Comparison of ENCODE assay signal across 2 cellular contexts in the genomic region with DNA sequence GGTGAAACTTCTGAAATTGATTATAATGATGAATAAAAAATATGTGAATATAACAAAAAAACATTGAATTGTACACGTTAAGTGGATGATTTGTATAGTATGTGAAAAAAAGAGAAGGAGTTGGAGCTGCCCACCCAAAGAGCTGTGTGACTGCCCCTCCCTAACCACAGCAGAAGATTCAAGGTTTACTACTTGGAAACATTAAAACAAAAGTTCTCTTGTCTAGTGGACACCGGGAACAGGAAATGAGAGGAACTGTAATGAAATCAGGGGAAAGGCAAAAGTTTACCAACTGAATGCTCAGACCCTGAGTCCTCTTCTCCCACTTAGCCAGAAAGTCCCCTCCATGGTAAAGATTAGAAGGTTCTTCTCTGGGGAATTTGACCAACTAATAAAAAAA.
TF ChIP-seq lines count a peak whose summit lies in the region.

No MANE protein-coding gene starts in this region.

TF ChIP-seq in SK-N-SH, 30 proteins besides CTCF, POLR2A, EP300 and RAD21 (continued from another document):
- TF ChIP-seq, protein P1, sequence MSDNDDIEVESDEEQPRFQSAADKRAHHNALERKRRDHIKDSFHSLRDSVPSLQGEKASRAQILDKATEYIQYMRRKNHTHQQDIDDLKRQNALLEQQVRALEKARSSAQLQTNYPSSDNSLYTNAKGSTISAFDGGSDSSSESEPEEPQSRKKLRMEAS (IDR thresholded peaks at IDR 0.05; ENCODE audit: low read depth), result no peak
- TF ChIP-seq FOXJ3 (CRISPR knock-in tag; IDR thresholded peaks at IDR 0.05) (no peak), NRF1 (IDR thresholded peaks at IDR 0.05; ENCODE audit: low read depth, low read length) (no peak), TCF12 (IDR thresholded peaks at IDR 0.05) (no peak), RXRA (IDR thresholded peaks at IDR 0.05; ENCODE audit: borderline replicate concordance, low read depth) (no peak), YY1 (IDR thresholded peaks at IDR 0.05; ENCODE audit: low read depth) (no peak), GABPA (IDR thresholded peaks at IDR 0.05; ENCODE audit: low read depth) (no peak), ELF1 (IDR thresholded peaks at IDR 0.05) (no peak)
- TF ChIP-seq, protein P2, sequence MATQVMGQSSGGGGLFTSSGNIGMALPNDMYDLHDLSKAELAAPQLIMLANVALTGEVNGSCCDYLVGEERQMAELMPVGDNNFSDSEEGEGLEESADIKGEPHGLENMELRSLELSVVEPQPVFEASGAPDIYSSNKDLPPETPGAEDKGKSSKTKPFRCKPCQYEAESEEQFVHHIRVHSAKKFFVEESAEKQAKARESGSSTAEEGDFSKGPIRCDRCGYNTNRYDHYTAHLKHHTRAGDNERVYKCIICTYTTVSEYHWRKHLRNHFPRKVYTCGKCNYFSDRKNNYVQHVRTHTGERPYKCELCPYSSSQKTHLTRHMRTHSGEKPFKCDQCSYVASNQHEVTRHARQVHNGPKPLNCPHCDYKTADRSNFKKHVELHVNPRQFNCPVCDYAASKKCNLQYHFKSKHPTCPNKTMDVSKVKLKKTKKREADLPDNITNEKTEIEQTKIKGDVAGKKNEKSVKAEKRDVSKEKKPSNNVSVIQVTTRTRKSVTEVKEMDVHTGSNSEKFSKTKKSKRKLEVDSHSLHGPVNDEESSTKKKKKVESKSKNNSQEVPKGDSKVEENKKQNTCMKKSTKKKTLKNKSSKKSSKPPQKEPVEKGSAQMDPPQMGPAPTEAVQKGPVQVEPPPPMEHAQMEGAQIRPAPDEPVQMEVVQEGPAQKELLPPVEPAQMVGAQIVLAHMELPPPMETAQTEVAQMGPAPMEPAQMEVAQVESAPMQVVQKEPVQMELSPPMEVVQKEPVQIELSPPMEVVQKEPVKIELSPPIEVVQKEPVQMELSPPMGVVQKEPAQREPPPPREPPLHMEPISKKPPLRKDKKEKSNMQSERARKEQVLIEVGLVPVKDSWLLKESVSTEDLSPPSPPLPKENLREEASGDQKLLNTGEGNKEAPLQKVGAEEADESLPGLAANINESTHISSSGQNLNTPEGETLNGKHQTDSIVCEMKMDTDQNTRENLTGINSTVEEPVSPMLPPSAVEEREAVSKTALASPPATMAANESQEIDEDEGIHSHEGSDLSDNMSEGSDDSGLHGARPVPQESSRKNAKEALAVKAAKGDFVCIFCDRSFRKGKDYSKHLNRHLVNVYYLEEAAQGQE (IDR thresholded peaks at IDR 0.05; ENCODE audit: low read depth, low read length), result no peak

TF ChIP-seq in SK-N-SH treated with all-trans-retinoic acid at 6 μM for 48 hours, 23 proteins besides CTCF, POLR2A, EP300 and RAD21 (continued from another document):
- TF ChIP-seq, protein P3, sequence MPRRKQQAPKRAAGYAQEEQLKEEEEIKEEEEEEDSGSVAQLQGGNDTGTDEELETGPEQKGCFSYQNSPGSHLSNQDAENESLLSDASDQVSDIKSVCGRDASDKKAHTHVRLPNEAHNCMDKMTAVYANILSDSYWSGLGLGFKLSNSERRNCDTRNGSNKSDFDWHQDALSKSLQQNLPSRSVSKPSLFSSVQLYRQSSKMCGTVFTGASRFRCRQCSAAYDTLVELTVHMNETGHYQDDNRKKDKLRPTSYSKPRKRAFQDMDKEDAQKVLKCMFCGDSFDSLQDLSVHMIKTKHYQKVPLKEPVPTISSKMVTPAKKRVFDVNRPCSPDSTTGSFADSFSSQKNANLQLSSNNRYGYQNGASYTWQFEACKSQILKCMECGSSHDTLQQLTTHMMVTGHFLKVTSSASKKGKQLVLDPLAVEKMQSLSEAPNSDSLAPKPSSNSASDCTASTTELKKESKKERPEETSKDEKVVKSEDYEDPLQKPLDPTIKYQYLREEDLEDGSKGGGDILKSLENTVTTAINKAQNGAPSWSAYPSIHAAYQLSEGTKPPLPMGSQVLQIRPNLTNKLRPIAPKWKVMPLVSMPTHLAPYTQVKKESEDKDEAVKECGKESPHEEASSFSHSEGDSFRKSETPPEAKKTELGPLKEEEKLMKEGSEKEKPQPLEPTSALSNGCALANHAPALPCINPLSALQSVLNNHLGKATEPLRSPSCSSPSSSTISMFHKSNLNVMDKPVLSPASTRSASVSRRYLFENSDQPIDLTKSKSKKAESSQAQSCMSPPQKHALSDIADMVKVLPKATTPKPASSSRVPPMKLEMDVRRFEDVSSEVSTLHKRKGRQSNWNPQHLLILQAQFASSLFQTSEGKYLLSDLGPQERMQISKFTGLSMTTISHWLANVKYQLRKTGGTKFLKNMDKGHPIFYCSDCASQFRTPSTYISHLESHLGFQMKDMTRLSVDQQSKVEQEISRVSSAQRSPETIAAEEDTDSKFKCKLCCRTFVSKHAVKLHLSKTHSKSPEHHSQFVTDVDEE (CRISPR knock-in tag; IDR thresholded peaks at IDR 0.05), result no peak
- TF ChIP-seq OSR1 (CRISPR knock-in tag; IDR thresholded peaks at IDR 0.05) (no peak), CSDC2 (CRISPR knock-in tag; IDR thresholded peaks at IDR 0.05) (no peak), ZNF70 (CRISPR knock-in tag; IDR thresholded peaks at IDR 0.05) (no peak), ARNTL (CRISPR knock-in tag; IDR thresholded peaks at IDR 0.05; ENCODE audit: borderline replicate concordance, low read depth) (no peak)
- TF ChIP-seq, protein P4, sequence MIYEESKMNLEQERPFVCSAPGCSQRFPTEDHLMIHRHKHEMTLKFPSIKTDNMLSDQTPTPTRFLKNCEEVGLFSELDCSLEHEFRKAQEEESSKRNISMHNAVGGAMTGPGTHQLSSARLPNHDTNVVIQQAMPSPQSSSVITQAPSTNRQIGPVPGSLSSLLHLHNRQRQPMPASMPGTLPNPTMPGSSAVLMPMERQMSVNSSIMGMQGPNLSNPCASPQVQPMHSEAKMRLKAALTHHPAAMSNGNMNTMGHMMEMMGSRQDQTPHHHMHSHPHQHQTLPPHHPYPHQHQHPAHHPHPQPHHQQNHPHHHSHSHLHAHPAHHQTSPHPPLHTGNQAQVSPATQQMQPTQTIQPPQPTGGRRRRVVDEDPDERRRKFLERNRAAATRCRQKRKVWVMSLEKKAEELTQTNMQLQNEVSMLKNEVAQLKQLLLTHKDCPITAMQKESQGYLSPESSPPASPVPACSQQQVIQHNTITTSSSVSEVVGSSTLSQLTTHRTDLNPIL (CRISPR knock-in tag; IDR thresholded peaks at IDR 0.05; ENCODE audit: low read depth), result no peak
- TF ChIP-seq, protein P5, sequence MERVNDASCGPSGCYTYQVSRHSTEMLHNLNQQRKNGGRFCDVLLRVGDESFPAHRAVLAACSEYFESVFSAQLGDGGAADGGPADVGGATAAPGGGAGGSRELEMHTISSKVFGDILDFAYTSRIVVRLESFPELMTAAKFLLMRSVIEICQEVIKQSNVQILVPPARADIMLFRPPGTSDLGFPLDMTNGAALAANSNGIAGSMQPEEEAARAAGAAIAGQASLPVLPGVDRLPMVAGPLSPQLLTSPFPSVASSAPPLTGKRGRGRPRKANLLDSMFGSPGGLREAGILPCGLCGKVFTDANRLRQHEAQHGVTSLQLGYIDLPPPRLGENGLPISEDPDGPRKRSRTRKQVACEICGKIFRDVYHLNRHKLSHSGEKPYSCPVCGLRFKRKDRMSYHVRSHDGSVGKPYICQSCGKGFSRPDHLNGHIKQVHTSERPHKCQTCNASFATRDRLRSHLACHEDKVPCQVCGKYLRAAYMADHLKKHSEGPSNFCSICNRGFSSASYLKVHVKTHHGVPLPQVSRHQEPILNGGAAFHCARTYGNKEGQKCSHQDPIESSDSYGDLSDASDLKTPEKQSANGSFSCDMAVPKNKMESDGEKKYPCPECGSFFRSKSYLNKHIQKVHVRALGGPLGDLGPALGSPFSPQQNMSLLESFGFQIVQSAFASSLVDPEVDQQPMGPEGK (CRISPR knock-in tag; IDR thresholded peaks at IDR 0.05; ENCODE audit: borderline replicate concordance), result no peak
